In the genomic region with DNA sequence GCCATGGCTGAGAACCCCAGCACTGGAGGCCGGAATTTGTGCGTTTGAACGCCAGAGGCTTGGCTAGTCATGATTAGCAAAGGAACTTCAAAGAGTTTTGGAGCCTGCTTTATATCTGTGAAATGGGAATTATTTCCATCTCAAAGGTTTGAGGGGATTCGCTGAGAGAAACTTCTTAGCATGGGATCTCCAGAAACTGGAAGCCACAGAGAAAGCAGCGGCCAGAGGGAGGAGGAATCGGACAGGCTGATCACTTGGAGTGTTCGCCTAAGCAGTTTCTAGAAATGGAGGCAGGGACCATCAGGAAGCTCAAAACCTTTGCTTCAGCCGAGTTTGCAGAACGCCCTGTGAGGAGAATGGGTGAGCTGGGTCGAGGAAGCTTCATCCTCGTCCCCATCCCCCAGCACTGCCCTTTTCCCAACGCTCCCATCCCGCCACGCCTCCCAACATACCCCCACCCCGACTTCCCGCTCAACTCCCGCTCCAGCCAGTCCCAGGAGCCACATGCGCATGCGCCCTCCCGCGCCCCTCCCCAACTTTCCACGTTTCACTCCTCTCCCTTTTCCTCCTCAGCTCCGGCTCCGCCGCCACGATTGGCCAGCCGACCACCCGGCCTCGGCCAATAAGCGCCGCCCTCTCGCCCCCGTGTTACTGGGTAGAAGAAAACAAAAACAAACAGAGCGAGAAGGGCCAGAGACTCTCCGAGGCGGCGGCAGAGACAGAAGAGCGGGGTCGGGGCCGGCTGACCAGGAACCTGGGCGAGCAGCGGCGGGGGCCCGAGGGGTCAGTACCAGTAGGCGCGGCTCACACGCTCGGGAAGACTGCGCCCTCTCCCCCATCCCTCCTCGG, we compare ENCODE assay signal across 8 cellular contexts. TPM values are rescaled to one million over a fixed set of nuclear protein-coding genes. Genes with fewer than 3 reads are reported as not detected.
DNase-seq lines count a peak whose midpoint lies in the region; ATAC-seq and TF ChIP-seq lines count a peak whose summit lies in the region.

A gene (plus strand): TSS at position 693 of the 849 bp plus-strand sequence. CDS start 4,100 bp downstream, outside the sequence.

- 1 to 3% (median 2%) methylated on average over 40 to 50 of the region's 50 CpGs for WGBS in spleen, 5 donors

- H3K27ac Mint-ChIP-seq in immature natural killer cell, result peak within 1 kb of the TSS; percentile 96 to 100 (median 99)

- H3K27ac ChIP-seq in spleen, result peak within 1 kb of the TSS; percentile 96 to 100 (median 99)

- no peaks in the 10 kb centered on the region for H3K27me3 ChIP-seq in spleen (replicated peaks in 1 of 7)

- intact Hi-C loops in spleen (cut with DNase I; ENCODE audit: low total_unique reads), result loop anchor here (5.0 kb wide), 1 partner anchor 69 kb away; no protein-coding TSS in a partner anchor

- H3K36me3 ChIP-seq in spleen, result peaks cover 0 to 10% (median 0%) of the 10 kb centered on the region in 6 donors

- DNase-seq in AG04449 (ENCODE audit: low read depth, low spot score) (peak; percentile 86), NCI-H226 (peak; percentile 96), immature natural killer cell (peak; percentile 94), spleen (peak; percentile 98)
- peak; percentile 72 to 90 (median 80) for DNase-seq in activated CD4-positive, CD25-positive, alpha-beta regulatory T cell (lab: John Stamatoyannopoulos, UW)
- DNase-seq in central memory CD4-positive, alpha-beta T cell, result peak; percentile 93

- no peaks in the 10 kb centered on the region for H3K9me3 Mint-ChIP-seq in immature natural killer cell

- peaks cover 74 to 92% of the 10 kb centered on the region in 2 donors for H3K4me1 Mint-ChIP-seq in immature natural killer cell

- ATAC-seq in GM18907 (IDR thresholded peaks at IDR 0.05; ENCODE audit: unreplicated experiment), result peak; percentile 84
- ATAC-seq in HG03175 (IDR thresholded peaks at IDR 0.05; ENCODE audit: unreplicated experiment), result peak; percentile 81

- TF ChIP-seq CTCF in AG04449 (IDR thresholded peaks at IDR 0.05; ENCODE audit: insufficient read depth, low read length, missing control alignments) (no peak), spleen (IDR thresholded peaks at IDR 0.05 in 8 of 11, conservative IDR thresholded peaks at IDR 0.05 in 3 of 11) (peak in 1 of 11 experiments; percentile 7)

- H3K27me3 Mint-ChIP-seq in immature natural killer cell (ENCODE audit: low read depth in 3 of 3), result peaks cover 16 to 27% (median 20%) of the 10 kb centered on the region in 3 donors

- POLR2A ChIA-PET in AG04449 (lab: Yijun Ruan, JAX), result interaction anchor here (0.6 to 1.2 kb wide), 10 partner anchors 12 to 566 kb away, joined by 3 to 8 read pairs (median 4); a partner anchor contains a TSS

- peak; percentile 14 to 90 (median 83) for TF ChIP-seq POLR2A in spleen (IDR thresholded peaks at IDR 0.05)

- H3K36me3 Mint-ChIP-seq in immature natural killer cell, result peaks cover 0 to 5% (median 2%) of the 10 kb centered on the region in 3 donors

- H3K4me3 ChIP-seq in AG04449 (ENCODE audit: low read depth, low read length) (peak within 1 kb of the TSS; percentile 71), spleen (peak within 1 kb of the TSS; percentile 78 to 96 (median 90))

- H3K4me1 ChIP-seq in spleen, result peaks cover 54 to 88% (median 78%) of the 10 kb centered on the region in 6 donors

- H3K4me3 Mint-ChIP-seq in immature natural killer cell, result peak within 1 kb of the TSS; percentile 96 to 100 (median 98)

- no peaks in the 10 kb centered on the region for H3K9me3 ChIP-seq in spleen

- CTCF ChIA-PET in AG04449 (lab: Yijun Ruan, JAX), result interaction anchor here (0.9 to 1.2 kb wide), 3 partner anchors 11 to 126 kb away, joined by 3 read pairs; no protein-coding TSS in a partner anchor

RNA-seq across cellular contexts. Expression of the gene that starts here (rescaled TPM):
- polyA plus RNA-seq in immature natural killer cell, result 100 to 1,000 TPM; 212 to 318 (median 231) TPM
- total RNA-seq in spleen, result 100 to 1,000 TPM; 128 to 201 (median 146) TPM
- polyA plus RNA-seq in spleen, result 100 to 1,000 TPM; 121 to 204 (median 176) TPM

Comparison
In these comparisons a context has a peak if more than half of its experiments do, and no peak if none do; other contexts are left out.
1. Peak in every context shown above with its lines: DNase-seq, ATAC-seq, H3K4me3 ChIP-seq and H3K27ac ChIP-seq.